ENCODE assay signal across 39 cellular contexts in genomic region chr1:184933944-184934343, GRCh38.
"Had no signal": no experiment of that assay in that cellular context is flagged by ENCODE, and none has a peak within 500 bp of the region (broad histone marks: within the 10 kb centered on the region; RNA-seq: fewer than 3 reads in every experiment).

No MANE protein-coding gene starts in this region.

- H3K4me1 ChIP-seq: adrenal gland, breast epithelium, colonic mucosa had no signal

- H3K27ac Mint-ChIP-seq: activated naive CD4-positive, alpha-beta T cell treated with anti-CD3 and anti-CD28 coated beads for 36 hours; activated naive CD4-positive, alpha-beta T cell treated with anti-CD3 and anti-CD28 coated beads, Interleukin-2, amount 10 ng/mL, durations not matched to agents 7 days and 5 days; activated naive CD4-positive, alpha-beta T cell treated with anti-CD3 and anti-CD28 coated beads, Interleukin-2, amount 50 U/mL, for 24 hours; activated naive CD4-positive, alpha-beta T cell treated with anti-CD3 and anti-CD28 coated beads, Interleukin-2, amount 50 U/mL, for 72 hours; activated naive CD8-positive, alpha-beta T cell; activated naive CD8-positive, alpha-beta T cell treated with anti-CD3 and anti-CD28 coated beads for 36 hours; activated naive CD8-positive, alpha-beta T cell treated with anti-CD3 and anti-CD28 coated beads, Interleukin-2, amount 10 ng/mL, durations not matched to agents 7 days and 5 days; activated naive CD8-positive, alpha-beta T cell treated with anti-CD3 and anti-CD28 coated beads, Interleukin-2, amount 50 U/mL, for 24 hours; activated T-cell treated with anti-CD3 and anti-CD28 coated beads, Interleukin-2, amount 50 U/mL, for 24 hours; activated T-helper 1 cell treated with anti-CD3 and anti-CD28 coated beads, Interleukin-12 subunit alpha, Interleukin-12 subunit beta, Interleukin-2, Interleukin-4 antibody, amounts not matched to agents 30 ng/mL and 10 ng/mL and 1 ng/mL, durations not matched to agents 14 hours and 24 hours and 36 hours; activated T-helper 17 cell treated with anti-CD3 and anti-CD28 coated beads, Interleukin-2, amount 50 U/mL, for 72 hours; activated T-helper 2 cell treated with anti-CD3 and anti-CD28 coated beads, Interferon-gamma antibody, Interleukin-2, Interleukin-4, amounts not matched to agents 10 μg/mL and 5 μg/mL and 100 μg/mL, durations not matched to agents 14 hours and 24 hours and 36 hours; brain had no signal

- H3K36me3 Mint-ChIP-seq: activated naive CD4-positive, alpha-beta T cell treated with anti-CD3 and anti-CD28 coated beads, Interleukin-2, amount 50 U/mL, for 24 hours; brain had no signal

- DNase-seq: activated effector memory CD4-positive, alpha-beta T cell treated with anti-CD3 and anti-CD28 coated beads, Interleukin-2, amount 50 U/mL, for 16 hours; activated effector memory CD4-positive, alpha-beta T cell treated with Interleukin-2 at 50 U/mL for 16 hours; activated gamma-delta T cell; activated gamma-delta T cell treated with Interleukin-2 at 50 U/mL for 16 hours; activated naive CD4-positive, alpha-beta T cell; activated naive CD4-positive, alpha-beta T cell treated with anti-CD3 and anti-CD28 coated beads for 36 hours; activated naive CD4-positive, alpha-beta T cell treated with anti-CD3 and anti-CD28 coated beads, Interleukin-2, amount 10 ng/mL, durations not matched to agents 7 days and 5 days; activated naive CD4-positive, alpha-beta T cell treated with anti-CD3 and anti-CD28 coated beads, Interleukin-2, amount 50 U/mL, for 16 hours; activated naive CD4-positive, alpha-beta T cell treated with Interleukin-2 at 50 U/mL for 16 hours; activated naive CD8-positive, alpha-beta T cell treated with anti-CD3 and anti-CD28 coated beads for 36 hours; activated naive CD8-positive, alpha-beta T cell treated with anti-CD3 and anti-CD28 coated beads, Interleukin-2, amount 10 ng/mL, durations not matched to agents 7 days and 5 days; activated naive CD8-positive, alpha-beta T cell treated with anti-CD3 and anti-CD28 coated beads, Interleukin-2, amount 50 U/mL, for 24 hours; activated T-cell treated with anti-CD3 and anti-CD28 coated beads, Interleukin-2, amount 50 U/mL, for 24 hours; activated T-cell treated with anti-CD3 and anti-CD28 coated beads, Interleukin-2, amount 50 U/mL, for 4 hours; adrenal gland; amniotic stem cell; amygdala; anterior cingulate cortex; aorta; body of pancreas; brain microvascular endothelial cell; caudate nucleus; central memory CD4-positive, alpha-beta T cell; cerebellar nuclear complex; colonic mucosa had no signal

- ATAC-seq: activated naive CD4-positive, alpha-beta T cell treated with anti-CD3 and anti-CD28 coated beads, Interleukin-2, amount 50 U/mL, for 72 hours; activated naive CD8-positive, alpha-beta T cell treated with anti-CD3 and anti-CD28 coated beads, Interleukin-2, amount 50 U/mL, for 24 hours; activated T-cell treated with anti-CD3 and anti-CD28 coated beads, Interleukin-2, amount 50 U/mL, for 4 hours; activated T-helper 17 cell treated with anti-CD3 and anti-CD28 coated beads, Interleukin-2, amount 50 U/mL, for 72 hours; body of pancreas had no signal

- FAIRE-seq: astrocyte, bronchial epithelial cell, colon had no signal

- H3K9me3 Mint-ChIP-seq: activated naive CD4-positive, alpha-beta T cell treated with anti-CD3 and anti-CD28 coated beads for 36 hours; activated naive CD4-positive, alpha-beta T cell treated with anti-CD3 and anti-CD28 coated beads, Interleukin-2, amount 10 ng/mL, durations not matched to agents 7 days and 5 days; activated naive CD4-positive, alpha-beta T cell treated with anti-CD3 and anti-CD28 coated beads, Interleukin-2, amount 50 U/mL, for 24 hours; activated naive CD8-positive, alpha-beta T cell treated with anti-CD3 and anti-CD28 coated beads for 36 hours; activated T-helper 1 cell treated with anti-CD3 and anti-CD28 coated beads, Interleukin-12 subunit alpha, Interleukin-12 subunit beta, Interleukin-2, Interleukin-4 antibody, amounts not matched to agents 30 ng/mL and 10 ng/mL and 1 ng/mL, durations not matched to agents 14 hours and 24 hours and 36 hours; activated T-helper 17 cell treated with anti-CD3 and anti-CD28 coated beads, Interleukin-2, amount 50 U/mL, for 72 hours had no signal

- H3K36me3 ChIP-seq: adrenal gland, ascending aorta, brain microvascular endothelial cell, breast epithelium, cardiac muscle cell, colonic mucosa had no signal

- H3K4me1 Mint-ChIP-seq: activated naive CD4-positive, alpha-beta T cell treated with anti-CD3 and anti-CD28 coated beads, Interleukin-2, amount 10 ng/mL, durations not matched to agents 7 days and 5 days; activated naive CD4-positive, alpha-beta T cell treated with anti-CD3 and anti-CD28 coated beads, Interleukin-2, amount 50 U/mL, for 24 hours; activated naive CD8-positive, alpha-beta T cell treated with anti-CD3 and anti-CD28 coated beads for 36 hours had no signal

- H3K4me3 ChIP-seq: adrenal gland, ascending aorta, body of pancreas, breast epithelium, cardiac muscle cell, colonic mucosa had no signal

- H3K4me3 Mint-ChIP-seq: activated naive CD4-positive, alpha-beta T cell treated with anti-CD3 and anti-CD28 coated beads for 36 hours; activated naive CD4-positive, alpha-beta T cell treated with anti-CD3 and anti-CD28 coated beads, Interleukin-2, amount 10 ng/mL, durations not matched to agents 7 days and 5 days; activated naive CD4-positive, alpha-beta T cell treated with anti-CD3 and anti-CD28 coated beads, Interleukin-2, amount 50 U/mL, for 24 hours; activated naive CD8-positive, alpha-beta T cell; activated naive CD8-positive, alpha-beta T cell treated with anti-CD3 and anti-CD28 coated beads for 36 hours; activated naive CD8-positive, alpha-beta T cell treated with anti-CD3 and anti-CD28 coated beads, Interleukin-2, amount 10 ng/mL, durations not matched to agents 7 days and 5 days; activated naive CD8-positive, alpha-beta T cell treated with anti-CD3 and anti-CD28 coated beads, Interleukin-2, amount 50 U/mL, for 24 hours; activated T-cell treated with anti-CD3 and anti-CD28 coated beads, Interleukin-2, amount 50 U/mL, for 24 hours; activated T-cell treated with anti-CD3 and anti-CD28 coated beads, Interleukin-2, amount 50 U/mL, for 4 hours; activated T-helper 1 cell treated with anti-CD3 and anti-CD28 coated beads, Interleukin-12 subunit alpha, Interleukin-12 subunit beta, Interleukin-2, Interleukin-4 antibody, amounts not matched to agents 30 ng/mL and 10 ng/mL and 1 ng/mL, durations not matched to agents 14 hours and 24 hours and 36 hours; activated T-helper 17 cell treated with anti-CD3 and anti-CD28 coated beads, Interleukin-2, amount 50 U/mL, for 72 hours; brain; central memory CD8-positive, alpha-beta T cell had no signal

- H3K27me3 Mint-ChIP-seq: activated naive CD4-positive, alpha-beta T cell treated with anti-CD3 and anti-CD28 coated beads, Interleukin-2, amount 10 ng/mL, durations not matched to agents 7 days and 5 days; activated naive CD8-positive, alpha-beta T cell; activated naive CD8-positive, alpha-beta T cell treated with anti-CD3 and anti-CD28 coated beads for 36 hours; activated naive CD8-positive, alpha-beta T cell treated with anti-CD3 and anti-CD28 coated beads, Interleukin-2, amount 10 ng/mL, durations not matched to agents 7 days and 5 days; activated T-cell treated with anti-CD3 and anti-CD28 coated beads, Interleukin-2, amount 50 U/mL, for 24 hours; activated T-helper 17 cell treated with anti-CD3 and anti-CD28 coated beads, Interleukin-2, amount 50 U/mL, for 72 hours; brain; central memory CD8-positive, alpha-beta T cell had no signal

- H3K27me3 ChIP-seq: adrenal gland, ascending aorta, body of pancreas, brain microvascular endothelial cell, breast epithelium, cardiac muscle cell had no signal

- H3K9me3 ChIP-seq: adrenal gland, ascending aorta, body of pancreas, breast epithelium, colonic mucosa had no signal

- H3K27ac ChIP-seq: adrenal gland, ascending aorta, body of pancreas, brain microvascular endothelial cell, breast epithelium, cardiac muscle cell, colonic mucosa had no signal
